ENCODE assay signal across 12 cellular contexts in genomic region chr4:1365271-1366178, GRCh38. TPM values are rescaled to one million over a fixed set of nuclear protein-coding genes. Genes with fewer than 3 reads are reported as not detected.
DNase-seq lines count a peak whose midpoint lies in the region; ATAC-seq and TF ChIP-seq lines count a peak whose summit lies in the region.
"Had no signal": no experiment of that assay in that cellular context is flagged by ENCODE, and none has a peak within 500 bp of the region (broad histone marks: within the 10 kb centered on the region; RNA-seq: fewer than 3 reads in every experiment).

No MANE protein-coding gene starts in this region.

- H3K4me3 ChIP-seq in stomach, result no peak overlapping the region
- H3K4me3 ChIP-seq: pancreas, uterus had no signal

- TF ChIP-seq POLR2A in stomach (IDR thresholded peaks at IDR 0.05), result no peak

- DNase-seq in NCI-H748 (lab: John Stamatoyannopoulos, UW; ENCODE audit: unreplicated experiment) (peak; percentile 86), NCI-H748 treated with DMSO at 0.1 percent for 48 hours (lab: John Stamatoyannopoulos, UW) (no peak), NCI-H2196 (lab: John Stamatoyannopoulos, UW; ENCODE audit: unreplicated experiment) (peak; percentile 67), glutamatergic neuron (peak; percentile 16), stomach (peak; percentile 55), mesenteric fat pad (ENCODE audit: low spot score) (no peak)
- no peak for DNase-seq in activated CD4-positive, alpha-beta T cell treated with anti-CD3 and anti-CD28 coated beads for 48 hours
- DNase-seq: SK-N-SH, uterus had no signal

- peaks cover 5% of the 10 kb centered on the region for H3K9me3 Mint-ChIP-seq in glutamatergic neuron (ENCODE audit: unreplicated experiment)

- no peak for TF ChIP-seq CTCF in glutamatergic neuron (IDR thresholded peaks at IDR 0.05; ENCODE audit: partially characterized antibody, unreplicated experiment)
- TF ChIP-seq CTCF in stomach (IDR thresholded peaks at IDR 0.05), result no peak

- H3K27me3 ChIP-seq in stomach, result no peaks in the 10 kb centered on the region
- H3K27me3 ChIP-seq: pancreas, uterus had no signal

- H3K4me3 Mint-ChIP-seq in glutamatergic neuron (ENCODE audit: unreplicated experiment), result no peak overlapping the region

- intact Hi-C loops in stomach (cut with DNase I; ENCODE audit: low total_unique reads), result no loop called here

- H3K9me3 ChIP-seq in stomach, result no peaks in the 10 kb centered on the region
- H3K9me3 ChIP-seq: pancreas, SK-N-SH, uterus had no signal

- no peak overlapping the region for H3K27ac ChIP-seq in stomach
- H3K27ac ChIP-seq: epithelial cell of prostate, pancreas, uterus had no signal

- peaks cover 16 to 63% (median 55%) of the 10 kb centered on the region in 4 donors for H3K36me3 ChIP-seq in stomach
- H3K36me3 ChIP-seq: pancreas, uterus had no signal

- H3K27me3 Mint-ChIP-seq in glutamatergic neuron (ENCODE audit: unreplicated experiment), result no peaks in the 10 kb centered on the region

- peaks cover 0 to 7% (median under 1%) of the 10 kb centered on the region in 4 donors for H3K4me1 ChIP-seq in stomach
- H3K4me1 ChIP-seq: pancreas, uterus had no signal

- H3K36me3 Mint-ChIP-seq in glutamatergic neuron (ENCODE audit: unreplicated experiment), result peaks cover 5% of the 10 kb centered on the region

- H3K27ac Mint-ChIP-seq in glutamatergic neuron (ENCODE audit: unreplicated experiment), result no peak overlapping the region

- 72 to 83% (median 75%) methylated on average over 15 to 25 of the region's 25 CpGs for WGBS in stomach, 5 donors

- no peak for ATAC-seq in HG03175 (IDR thresholded peaks at IDR 0.05; ENCODE audit: unreplicated experiment)

- TF ChIP-seq EP300 in stomach (IDR thresholded peaks at IDR 0.05), result no peak

- H3K4me1 Mint-ChIP-seq in glutamatergic neuron (ENCODE audit: low read depth, unreplicated experiment), result peaks cover 16% of the 10 kb centered on the region

RNA-seq across cellular contexts. Expression of gene UVSSA, which starts 18.5 kb away (rescaled TPM):
- 33.9 TPM for total RNA-seq in glutamatergic neuron (ENCODE audit: unreplicated experiment)
- total RNA-seq in stomach, result 100 to 1,000 TPM in 1 of 5 donors, 10 to 100 TPM in 4; 15.1 to 103 (median 53.9) TPM
- polyA plus RNA-seq in stomach, result 1 to 10 TPM; 4.1 to 7.0 (median 5.2) TPM
- total RNA-seq in mesenteric fat pad, result 19.0 TPM

RNA-seq across cellular contexts. Expression of gene NKX1-1, which starts 40.7 kb away (rescaled TPM):
- not detected for total RNA-seq in glutamatergic neuron (ENCODE audit: unreplicated experiment)
- not detected for total RNA-seq in stomach
- polyA plus RNA-seq in stomach, result not detected
- total RNA-seq in mesenteric fat pad, result not detected
- total RNA-seq: pancreas, uterus had no signal
- polyA plus RNA-seq: pancreas, SK-N-SH had no signal

Comparison
In these comparisons a context has a peak if more than half of its experiments do, and no peak if none do; other contexts are left out.
1. DNase-seq: peak in NCI-H748 (single experiment), NCI-H2196 (single experiment), glutamatergic neuron (single experiment) and stomach (single experiment); none in NCI-H748 treated with DMSO at 0.1 percent for 48 hours (single experiment), activated CD4-positive, alpha-beta T cell treated with anti-CD3 and anti-CD28 coated beads for 48 hours (single experiment) and mesenteric fat pad (single experiment).